ENCODE assay signal across 1 cellular context in genomic region chr19:51417107-51417806, GRCh38.
TF ChIP-seq lines count a peak whose summit lies in the region.

Gene SIGLEC10, minus strand, starts transcription at chr19:51417642. Its CDS starts 61 bp downstream, at chr19:51417581.

TF ChIP-seq in K562, 482 proteins besides CTCF, POLR2A, EP300 and RAD21 (continued from another document):
- TF ChIP-seq, protein P1, sequence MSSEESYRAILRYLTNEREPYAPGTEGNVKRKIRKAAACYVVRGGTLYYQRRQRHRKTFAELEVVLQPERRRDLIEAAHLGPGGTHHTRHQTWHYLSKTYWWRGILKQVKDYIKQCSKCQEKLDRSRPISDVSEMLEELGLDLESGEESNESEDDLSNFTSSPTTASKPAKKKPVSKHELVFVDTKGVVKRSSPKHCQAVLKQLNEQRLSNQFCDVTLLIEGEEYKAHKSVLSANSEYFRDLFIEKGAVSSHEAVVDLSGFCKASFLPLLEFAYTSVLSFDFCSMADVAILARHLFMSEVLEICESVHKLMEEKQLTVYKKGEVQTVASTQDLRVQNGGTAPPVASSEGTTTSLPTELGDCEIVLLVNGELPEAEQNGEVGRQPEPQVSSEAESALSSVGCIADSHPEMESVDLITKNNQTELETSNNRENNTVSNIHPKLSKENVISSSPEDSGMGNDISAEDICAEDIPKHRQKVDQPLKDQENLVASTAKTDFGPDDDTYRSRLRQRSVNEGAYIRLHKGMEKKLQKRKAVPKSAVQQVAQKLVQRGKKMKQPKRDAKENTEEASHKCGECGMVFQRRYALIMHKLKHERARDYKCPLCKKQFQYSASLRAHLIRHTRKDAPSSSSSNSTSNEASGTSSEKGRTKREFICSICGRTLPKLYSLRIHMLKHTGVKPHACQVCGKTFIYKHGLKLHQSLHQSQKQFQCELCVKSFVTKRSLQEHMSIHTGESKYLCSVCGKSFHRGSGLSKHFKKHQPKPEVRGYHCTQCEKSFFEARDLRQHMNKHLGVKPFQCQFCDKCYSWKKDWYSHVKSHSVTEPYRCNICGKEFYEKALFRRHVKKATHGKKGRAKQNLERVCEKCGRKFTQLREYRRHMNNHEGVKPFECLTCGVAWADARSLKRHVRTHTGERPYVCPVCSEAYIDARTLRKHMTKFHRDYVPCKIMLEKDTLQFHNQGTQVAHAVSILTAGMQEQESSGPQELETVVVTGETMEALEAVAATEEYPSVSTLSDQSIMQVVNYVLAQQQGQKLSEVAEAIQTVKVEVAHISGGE (CRISPR knock-in tag; IDR thresholded peaks at IDR 0.05), result no peak
- TF ChIP-seq POLR2G (IDR thresholded peaks at IDR 0.05; ENCODE audit: low read depth, low read length) (peak; percentile 72), SMAD2 (IDR thresholded peaks at IDR 0.05; ENCODE audit: low read depth, low read length) (no peak), ATF3 (IDR thresholded peaks at IDR 0.05) (peak; percentile 47; the same call in 1 of the 2 replicates), ATF3 (CRISPR knock-in tag; conservative IDR thresholded peaks at IDR 0.05) (no peak), ZFX (CRISPR knock-in tag; IDR thresholded peaks at IDR 0.05) (0 out of 2 replicates have a peak, but pooled peaks have one; percentile 32), JUND (IDR thresholded peaks at IDR 0.05; ENCODE audit: borderline replicate concordance, low read depth, low read length) (peak; percentile 70; the same call in 1 of the 2 replicates), JUND (tag; IDR thresholded peaks at IDR 0.05; ENCODE audit: borderline replicate concordance, low read depth, low read length) (peak; percentile 49; the same call in 1 of the 3 replicates), NR2C2 (CRISPR knock-in tag; IDR thresholded peaks at IDR 0.05) (peak; percentile 33; the same call in 1 of the 2 replicates), NR2C2 (tag; IDR thresholded peaks at IDR 0.05) (no peak), ZFP36 (IDR thresholded peaks at IDR 0.05; ENCODE audit: low read depth, low read length, partially characterized antibody) (peak; percentile 46)
- TF ChIP-seq, protein P2, sequence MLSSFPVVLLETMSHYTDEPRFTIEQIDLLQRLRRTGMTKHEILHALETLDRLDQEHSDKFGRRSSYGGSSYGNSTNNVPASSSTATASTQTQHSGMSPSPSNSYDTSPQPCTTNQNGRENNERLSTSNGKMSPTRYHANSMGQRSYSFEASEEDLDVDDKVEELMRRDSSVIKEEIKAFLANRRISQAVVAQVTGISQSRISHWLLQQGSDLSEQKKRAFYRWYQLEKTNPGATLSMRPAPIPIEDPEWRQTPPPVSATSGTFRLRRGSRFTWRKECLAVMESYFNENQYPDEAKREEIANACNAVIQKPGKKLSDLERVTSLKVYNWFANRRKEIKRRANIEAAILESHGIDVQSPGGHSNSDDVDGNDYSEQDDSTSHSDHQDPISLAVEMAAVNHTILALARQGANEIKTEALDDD (IDR thresholded peaks at IDR 0.05), result no peak
TF ChIP-seq in K562: peak in this region for 12.
